22 cellular contexts compared by ENCODE assay signal in the genomic region with DNA sequence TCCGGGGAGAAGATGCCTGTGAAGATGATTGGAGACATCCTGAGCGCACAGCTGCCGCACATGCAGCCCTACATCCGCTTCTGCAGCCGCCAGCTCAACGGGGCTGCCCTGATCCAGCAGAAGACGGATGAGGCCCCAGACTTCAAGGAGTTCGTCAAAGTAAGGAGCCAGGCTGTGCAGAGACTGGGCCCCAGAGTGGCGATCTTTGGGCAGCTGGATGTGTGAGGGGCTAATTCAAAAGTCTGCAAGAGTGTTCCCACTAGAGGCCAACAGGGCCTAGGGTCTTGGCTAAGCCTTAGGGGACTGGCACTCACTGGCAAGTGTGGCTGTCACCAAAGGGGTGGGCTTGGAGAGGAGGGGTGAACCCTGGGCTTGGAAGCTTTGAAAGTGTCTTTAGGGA.
"Had no signal": no experiment of that assay in that cellular context is flagged by ENCODE, and none has a peak within 500 bp of the region (broad histone marks: within the 10 kb centered on the region; RNA-seq: fewer than 3 reads in every experiment).

No MANE protein-coding gene starts in this region.

- H3K27me3 ChIP-seq: MG63, SJSA1 had no signal

- H3K4me3 ChIP-seq: MG63, SJSA1, SK-N-MC had no signal

- H3K36me3 ChIP-seq: MG63, SJSA1 had no signal

- FAIRE-seq: RCC 7860 had no signal

- DNase-seq: Karpas-422, KG1, MG63, NCI-H1092 treated with DMSO at 0.1 percent for 48 hours, NCI-H1436, NCI-H187, NCI-H2029, NCI-H2081 treated with DMSO at 0.1 percent for 48 hours, NCI-H2171, NCI-H226, NCI-H446, NCI-H510A, NCI-H524 treated with DMSO at 0.1 percent for 48 hours, NCI-H69, NCI-H774, Right ventricle myocardium superior, RPMI8226, SIG-M5 had no signal

- H3K4me1 ChIP-seq: SJSA1 had no signal

- H3K9me3 ChIP-seq: MG63, SJSA1 had no signal

- H3K27ac ChIP-seq: HL-60, SJSA1, SK-N-MC had no signal
